Comparison of ENCODE assay signal across 15 cellular contexts in the genomic region with DNA sequence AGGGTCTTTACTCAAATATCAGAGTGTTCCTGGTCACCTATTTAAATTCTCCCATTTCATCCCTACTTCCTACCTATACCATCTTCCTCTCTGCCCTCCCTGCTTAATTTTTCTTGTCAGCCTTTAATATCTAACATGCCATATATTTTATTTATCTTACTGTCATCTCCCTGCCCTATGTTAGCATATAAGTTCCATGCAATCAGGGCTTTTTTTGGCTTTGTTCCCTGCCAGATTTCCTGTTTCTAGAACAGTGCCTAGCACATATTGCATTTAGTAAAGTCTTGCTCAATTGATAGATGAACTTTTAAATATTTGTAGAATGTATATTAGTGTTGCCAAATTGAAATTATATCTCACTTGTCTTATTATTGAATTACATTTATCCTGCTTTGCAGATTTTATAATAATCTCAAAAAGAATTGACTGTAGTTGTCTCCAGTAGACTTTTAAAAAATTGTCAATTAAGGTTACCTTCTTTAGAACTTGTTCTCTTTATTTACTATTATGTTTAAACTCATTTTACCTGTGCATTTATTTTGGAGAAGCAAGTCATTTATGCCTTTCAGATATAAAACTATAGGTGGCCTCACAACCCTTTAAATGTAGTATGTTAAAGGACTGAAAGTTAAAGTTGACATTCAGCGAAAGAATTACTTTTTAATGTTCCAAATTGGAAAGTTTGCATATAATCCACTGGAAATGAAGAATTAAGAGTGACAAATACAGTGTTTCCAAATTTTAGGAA.
DNase-seq lines count a peak whose midpoint lies in the region; ATAC-seq, FAIRE-seq and TF ChIP-seq lines count a peak whose summit lies in the region.
"Had no signal": no experiment of that assay in that cellular context is flagged by ENCODE, and none has a peak within 500 bp of the region (broad histone marks: within the 10 kb centered on the region; RNA-seq: fewer than 3 reads in every experiment).

No MANE protein-coding gene starts in this region.

- peak; percentile 36; the same call in 1 of the 2 replicates for TF ChIP-seq RAD21 in SK-N-SH (IDR thresholded peaks at IDR 0.05; ENCODE audit: low read length)

- no peaks in the 10 kb centered on the region for H3K9me2 ChIP-seq in SK-N-SH

- TF ChIP-seq EP300 in SK-N-SH (IDR thresholded peaks at IDR 0.05; ENCODE audit: borderline replicate concordance in 1 of 2, low read depth in 1 of 2, low read length in 1 of 2) = peak in 1 of 2 experiments; percentile 91; a peak in 2 of 4 replicates

- peaks cover 0 to 18% of the 10 kb centered on the region in 2 experiments; a peak in 2 of 4 replicates for H3K4me1 ChIP-seq in SK-N-SH (ENCODE audit: control insufficient read depth in 1 of 2, insufficient read depth in 2 of 2, low read depth in 1 of 2, low read length in 1 of 2)
- no peaks in the 10 kb centered on the region for H3K4me1 ChIP-seq in fibroblast of lung (ENCODE audit: control insufficient read depth, extremely low read depth, insufficient read depth, low read length)
- H3K4me1 ChIP-seq: foreskin keratinocyte, left lung had no signal

- no peak for ATAC-seq in HG02981 (IDR thresholded peaks at IDR 0.05; ENCODE audit: unreplicated experiment)
- ATAC-seq: foreskin keratinocyte, K562, left lung had no signal

- POLR2A ChIA-PET in SK-N-SH (lab: Yijun Ruan, JAX) = no interaction called here

- H3K9ac ChIP-seq in SK-N-SH (no peak overlapping the region), fibroblast of lung (ENCODE audit: insufficient read depth, low read length) (no peak overlapping the region)

- no peak overlapping the region for H3K4me2 ChIP-seq in SK-N-SH
- H3K4me2 ChIP-seq in fibroblast of lung (ENCODE audit: extremely low read depth, insufficient read depth, low read length) = peak overlapping the region; percentile 11

- FAIRE-seq in GM19239 (lab: Jason Lieb, UNC) = peak; percentile 4
- FAIRE-seq: K562 had no signal

- no peaks in the 10 kb centered on the region for H3K9me3 ChIP-seq in SK-N-SH
- H3K9me3 ChIP-seq in fibroblast of lung (ENCODE audit: control insufficient read depth, insufficient read depth, low read depth, low read length) = no peaks in the 10 kb centered on the region
- H3K9me3 ChIP-seq: left lung had no signal

- H3F3A ChIP-seq in SK-N-SH (replicated peaks; ENCODE audit: insufficient read depth) = peaks cover 7% of the 10 kb centered on the region

- H3K27ac ChIP-seq in SK-N-SH (ENCODE audit: low read depth in 2 of 2, low read length in 1 of 2) = peak overlapping the region in 1 of 2 experiments; percentile 99; a peak in 2 of 4 replicates
- H3K27ac ChIP-seq in fibroblast of lung (ENCODE audit: insufficient read depth, low read length) = no peak overlapping the region
- H3K27ac ChIP-seq: foreskin keratinocyte, left lung, skin epidermis had no signal

- H3K79me2 ChIP-seq in SK-N-SH (ENCODE audit: insufficient read depth) = no peaks in the 10 kb centered on the region
- no peaks in the 10 kb centered on the region for H3K79me2 ChIP-seq in fibroblast of lung (ENCODE audit: control insufficient read depth, insufficient read depth, low read length)

- H2AFZ ChIP-seq in SK-N-SH (ENCODE audit: low read depth) (no peak overlapping the region), fibroblast of lung (ENCODE audit: low read length) (no peak overlapping the region)

- H3K4me3 ChIP-seq in SK-N-SH (ENCODE audit: low read depth in 2 of 2, low read length in 1 of 2) (no peak overlapping the region), fibroblast of lung (replicated peaks in 1 of 4; ENCODE audit: control extremely low read depth in 1 of 4, insufficient read depth in 1 of 4, low read depth in 3 of 4, low read length in 4 of 4) (no peak overlapping the region), skeletal muscle cell (ENCODE audit: low read depth, low read length) (no peak overlapping the region)
- H3K4me3 ChIP-seq: K562, left lung, skin epidermis had no signal

- WGBS in SK-N-SH (ENCODE audit: low lambda C conversion rate) = 91% methylated on average over 1 of the region's 1 CpG

- H4K20me1 ChIP-seq in SK-N-SH (ENCODE audit: insufficient read depth) = no peaks in the 10 kb centered on the region
- no peaks in the 10 kb centered on the region for H4K20me1 ChIP-seq in fibroblast of lung (ENCODE audit: control insufficient read depth, extremely low read depth, insufficient read depth, low read length)

- H3K27me3 ChIP-seq in SK-N-SH (ENCODE audit: insufficient read depth) (no peaks in the 10 kb centered on the region), fibroblast of lung (ENCODE audit: control insufficient read depth, insufficient read depth, low read length) (no peaks in the 10 kb centered on the region)
- H3K27me3 ChIP-seq: foreskin keratinocyte, left lung had no signal

- TF ChIP-seq CTCF in SK-N-SH (IDR thresholded peaks at IDR 0.05) (no peak), fibroblast of lung (conservative IDR thresholded peaks at IDR 0.05 in 1 of 2, IDR thresholded peaks at IDR 0.05 in 1 of 2; ENCODE audit: low read depth in 1 of 2, low read length in 2 of 2) (no peak)

- CTCF ChIA-PET in SK-N-SH (lab: Yijun Ruan, JAX) = interaction anchor here (0.9 kb wide), 1 partner anchor 18 kb away, joined by 3 read pairs; no protein-coding TSS in a partner anchor

- peaks cover 6 to 70% of the 10 kb centered on the region in 2 experiments for H3K36me3 ChIP-seq in SK-N-SH (replicated peaks in 1 of 2; ENCODE audit: control insufficient read depth in 1 of 2, insufficient read depth in 2 of 2, low read length in 1 of 2)
- no peaks in the 10 kb centered on the region for H3K36me3 ChIP-seq in fibroblast of lung (ENCODE audit: control insufficient read depth, insufficient read depth, low read length)

- DNase-seq in GM19239 (ENCODE audit: insufficient read length, low spot score) = no peak
- DNase-seq in SK-N-SH = no peak
- peak in 1 of 2 donors; percentile 72 for DNase-seq in fibroblast of lung (ENCODE audit: low read depth in 2 of 2)
- DNase-seq in skeletal muscle cell (ENCODE audit: low read depth) = peak; percentile 55
- DNase-seq in globus pallidus (ENCODE audit: low spot score) = no peak
- no peak for DNase-seq in NCI-H1436 treated with DMSO at 0.1 percent for 48 hours (lab: John Stamatoyannopoulos, UW)
- DNase-seq: activated CD4-positive, alpha-beta T cell treated with anti-CD3 and anti-CD28 coated beads for 48 hours; activated CD8-positive, alpha-beta memory T cell treated with anti-CD3 and anti-CD28 coated beads, Interleukin-2, amount 50 U/mL, for 4 hours; activated naive CD4-positive, alpha-beta T cell treated with anti-CD3 and anti-CD28 coated beads, Interleukin-2, amount 10 ng/mL, durations not matched to agents 7 days and 5 days; foreskin keratinocyte; left lung; NCI-H2107 had no signal

TF ChIP-seq in SK-N-SH, 30 proteins besides CTCF, POLR2A, EP300 and RAD21 (continues in another document):
- TF ChIP-seq SMC3 (IDR thresholded peaks at IDR 0.05; ENCODE audit: low read depth, low read length) (no peak), FOXM1 (IDR thresholded peaks at IDR 0.05; ENCODE audit: low read depth) (no peak), FOSL2 (IDR thresholded peaks at IDR 0.05; ENCODE audit: borderline replicate concordance, low read depth) (no peak), MEF2A (IDR thresholded peaks at IDR 0.05; ENCODE audit: borderline replicate concordance, low read depth) (no peak), CHD2 (IDR thresholded peaks at IDR 0.05; ENCODE audit: low read length, partially characterized antibody) (peak; percentile 49), YY1 (IDR thresholded peaks at IDR 0.05; ENCODE audit: low read depth) (no peak), NRF1 (IDR thresholded peaks at IDR 0.05; ENCODE audit: low read depth, low read length) (no peak), GATA2 (CRISPR knock-in tag; IDR thresholded peaks at IDR 0.05) (peak; percentile 61), ZBTB33 (IDR thresholded peaks at IDR 0.05; ENCODE audit: borderline replicate concordance, low read depth) (no peak), ELF1 (IDR thresholded peaks at IDR 0.05) (no peak), RFX5 (IDR thresholded peaks at IDR 0.05; ENCODE audit: low read length) (no peak), MAX (IDR thresholded peaks at IDR 0.05; ENCODE audit: low read depth) (no peak), RCOR1 (IDR thresholded peaks at IDR 0.05; ENCODE audit: low read length) (peak; percentile 79), RXRA (IDR thresholded peaks at IDR 0.05; ENCODE audit: borderline replicate concordance, low read depth) (no peak)
- TF ChIP-seq, protein P1, sequence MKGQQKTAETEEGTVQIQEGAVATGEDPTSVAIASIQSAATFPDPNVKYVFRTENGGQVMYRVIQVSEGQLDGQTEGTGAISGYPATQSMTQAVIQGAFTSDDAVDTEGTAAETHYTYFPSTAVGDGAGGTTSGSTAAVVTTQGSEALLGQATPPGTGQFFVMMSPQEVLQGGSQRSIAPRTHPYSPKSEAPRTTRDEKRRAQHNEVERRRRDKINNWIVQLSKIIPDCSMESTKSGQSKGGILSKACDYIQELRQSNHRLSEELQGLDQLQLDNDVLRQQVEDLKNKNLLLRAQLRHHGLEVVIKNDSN (IDR thresholded peaks at IDR 0.05; ENCODE audit: borderline replicate concordance, low read depth) = no peak
